ENCODE assay signal across 18 cellular contexts in the genomic region with DNA sequence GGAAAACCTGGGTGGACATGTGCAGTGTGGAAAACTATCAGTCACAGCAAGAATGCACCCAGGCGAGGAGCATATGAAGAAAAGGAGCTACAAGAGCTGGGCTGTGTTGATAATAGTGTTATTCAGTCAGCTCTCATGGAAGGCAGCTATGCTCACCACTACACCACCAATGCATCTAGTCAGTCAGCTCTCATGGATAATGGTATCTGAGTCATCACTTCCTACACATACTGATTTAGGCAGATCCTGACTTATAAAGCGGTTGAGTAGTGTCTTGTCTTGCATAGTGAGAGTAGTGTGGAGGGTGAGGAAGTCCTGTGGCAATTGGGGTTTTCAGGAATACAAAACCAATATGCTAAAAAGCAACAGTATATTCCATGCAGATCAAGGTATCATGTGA.
"Had no signal": no experiment of that assay in that cellular context is flagged by ENCODE, and none has a peak within 500 bp of the region (broad histone marks: within the 10 kb centered on the region; RNA-seq: fewer than 3 reads in every experiment).

No MANE protein-coding gene starts in this region.

- H3K27ac ChIP-seq: breast epithelium, gastrocnemius medialis, parathyroid adenoma, SK-N-MC, tibial nerve had no signal

- H3K79me2 ChIP-seq: parathyroid adenoma had no signal

- H3K4me1 ChIP-seq: breast epithelium, gastrocnemius medialis, parathyroid adenoma, tibial nerve had no signal

- H3K27ac Mint-ChIP-seq: activated B cell treated with CpG ODN at 0.5 μM for 24 hours; activated CD4-positive, alpha-beta T cell treated with anti-CD3 and anti-CD28 coated beads, Interleukin-2, amount 10 ng/mL, durations not matched to agents 7 days and 5 days; activated naive CD4-positive, alpha-beta T cell treated with anti-CD3 and anti-CD28 coated beads, Interleukin-2, amount 50 U/mL, for 72 hours; activated T-helper 2 cell treated with anti-CD3 and anti-CD28 coated beads, Interferon-gamma antibody, Interleukin-2, Interleukin-4, amounts not matched to agents 10 μg/mL and 5 μg/mL and 100 μg/mL, durations not matched to agents 14 hours and 24 hours and 36 hours; mesothelial cell of epicardium had no signal

- H3K4me3 ChIP-seq: breast epithelium, gastrocnemius medialis, SK-N-MC, tibial nerve had no signal

- H3K27me3 Mint-ChIP-seq: activated B cell treated with CpG ODN at 0.5 μM for 24 hours; activated CD4-positive, alpha-beta T cell treated with anti-CD3 and anti-CD28 coated beads, Interleukin-2, amount 10 ng/mL, durations not matched to agents 7 days and 5 days had no signal

- H2AFZ ChIP-seq: parathyroid adenoma had no signal

- H3K4me3 Mint-ChIP-seq: activated B cell treated with CpG ODN at 0.5 μM for 24 hours; activated CD4-positive, alpha-beta T cell treated with anti-CD3 and anti-CD28 coated beads, Interleukin-2, amount 10 ng/mL, durations not matched to agents 7 days and 5 days; mesothelial cell of epicardium; neural crest cell had no signal

- H3K4me1 Mint-ChIP-seq: activated B cell treated with CpG ODN at 0.5 μM for 24 hours; activated CD4-positive, alpha-beta T cell treated with anti-CD3 and anti-CD28 coated beads, Interleukin-2, amount 10 ng/mL, durations not matched to agents 7 days and 5 days; mesothelial cell of epicardium; neural crest cell had no signal

- H3K9ac ChIP-seq: parathyroid adenoma had no signal

- ATAC-seq: activated naive CD4-positive, alpha-beta T cell treated with anti-CD3 and anti-CD28 coated beads, Interleukin-2, amount 50 U/mL, for 72 hours; gastrocnemius medialis had no signal

- DNase-seq: activated B cell treated with CpG ODN at 0.5 μM for 24 hours; activated CD4-positive, alpha-beta T cell treated with anti-CD3 and anti-CD28 coated beads, Interleukin-2, amount 10 ng/mL, durations not matched to agents 7 days and 5 days; activated CD8-positive, alpha-beta memory T cell treated with anti-CD3 and anti-CD28 coated beads for 24 hours; activated T-cell treated with anti-CD3 and anti-CD28 coated beads for 4 hours; amniotic stem cell; effector CD4-positive, alpha-beta T cell; gastrocnemius medialis; kidney; retina; stimulated activated CD4-positive, alpha-beta T cell treated with anti-CD3 and anti-CD28 coated beads, Interleukin-4, amount 100 ng/mL, for 4 hours had no signal

- H3K27me3 ChIP-seq: breast epithelium, gastrocnemius medialis, tibial nerve had no signal
